In the genomic region with DNA sequence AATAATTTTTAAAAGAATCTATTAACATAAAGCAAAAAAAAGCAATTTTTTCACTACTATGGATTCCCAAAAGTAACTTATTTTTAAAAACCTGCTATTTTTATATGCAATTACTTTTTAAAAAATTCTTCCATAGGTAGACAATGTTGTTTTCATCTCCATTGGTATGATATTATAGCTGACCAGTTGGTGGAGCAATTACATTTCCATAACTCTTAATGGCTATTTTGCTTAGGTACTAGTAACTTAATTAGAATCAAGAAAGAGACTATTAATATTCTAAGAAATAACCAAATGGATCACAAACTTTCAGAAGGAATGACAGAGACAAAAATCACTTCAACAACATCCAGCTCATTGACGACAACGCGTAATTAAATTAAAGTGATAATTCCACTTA, we compare ENCODE assay signal across 17 cellular contexts.
DNase-seq lines count a peak whose midpoint lies in the region; ATAC-seq and TF ChIP-seq lines count a peak whose summit lies in the region.
"Had no signal": no experiment of that assay in that cellular context is flagged by ENCODE, and none has a peak within 500 bp of the region (broad histone marks: within the 10 kb centered on the region; RNA-seq: fewer than 3 reads in every experiment).

No MANE protein-coding gene starts in this region.

- no peak overlapping the region for H3K9ac ChIP-seq in adipocyte (ENCODE audit: low read length)

- H3K36me3 ChIP-seq in adipocyte (ENCODE audit: control insufficient read depth, insufficient read depth, low read length, severe bottlenecking), result no peaks in the 10 kb centered on the region
- no peaks in the 10 kb centered on the region for H3K36me3 ChIP-seq in right lobe of liver

- WGBS in right lobe of liver (ENCODE audit: insufficient coverage, low coverage, low lambda C conversion rate, missing lambda C conversion rate), result 84% methylated on average over 3 of the region's 3 CpGs

- H3K9me3 ChIP-seq in adipocyte (ENCODE audit: control insufficient read depth, low read length) (no peaks in the 10 kb centered on the region), right lobe of liver (no peaks in the 10 kb centered on the region)
- H3K9me3 ChIP-seq: psoas muscle had no signal

- no peak overlapping the region for H3K27ac ChIP-seq in right lobe of liver
- H3K27ac ChIP-seq: dorsolateral prefrontal cortex, psoas muscle had no signal

- intact Hi-C loops in right lobe of liver (cut with DNase I), result no loop called here
- intact Hi-C loops in sciatic nerve (cut with DNase I), result no loop called here

- H3K4me3 ChIP-seq in adipocyte (ENCODE audit: low read length), result no peak overlapping the region
- no peak overlapping the region for H3K4me3 ChIP-seq in right lobe of liver
- H3K4me3 ChIP-seq: dorsolateral prefrontal cortex, psoas muscle had no signal

- TF ChIP-seq CTCF in right lobe of liver (IDR thresholded peaks at IDR 0.05), result peak in 3 of 4 donors; percentile 6 to 19 (median 8)

- no peak for TF ChIP-seq POLR2A in right lobe of liver (IDR thresholded peaks at IDR 0.05)

- DNase-seq in NCI-H2107 treated with DMSO at 0.1 percent for 48 hours (lab: John Stamatoyannopoulos, UW; ENCODE audit: unreplicated experiment) (peak; percentile 89), NCI-H2107 (lab: John Stamatoyannopoulos, UW) (no peak), NCI-H1105 treated with DMSO at 0.1 percent for 48 hours (lab: John Stamatoyannopoulos, UW) (peak; percentile 41), adipocyte (ENCODE audit: low read depth) (peak; percentile 15), right lobe of liver (no peak), CD1c-positive myeloid dendritic cell (ENCODE audit: extremely low spot score) (no peak), sciatic nerve (ENCODE audit: low spot score) (no peak), COR-L47 (lab: John Stamatoyannopoulos, UW) (no peak)
- DNase-seq: activated CD4-positive, alpha-beta T cell treated with anti-CD3 and anti-CD28 coated beads, Interleukin-2, amount 50 U/mL, for 1 hour; activated naive CD4-positive, alpha-beta T cell treated with anti-CD3 and anti-CD28 coated beads, Interleukin-2, amount 10 ng/mL, durations not matched to agents 7 days and 5 days; activated T-cell treated with anti-CD3 and anti-CD28 coated beads, Interleukin-2, amount 50 U/mL, for 1 hour; dorsolateral prefrontal cortex; islet precursor cell; mesendoderm; psoas muscle; stimulated activated CD4-positive, alpha-beta T cell treated with anti-CD3 and anti-CD28 coated beads, Interleukin-12 subunit alpha, Interleukin-12 subunit beta, amount 100 ng/mL, for 4 hours; stimulated activated naive CD8-positive, alpha-beta T cell treated with anti-CD3 and anti-CD28 coated beads, Interleukin-15, amount 100 ng/mL, for 72 hours had no signal

- ATAC-seq in right lobe of liver (no peak), sciatic nerve (no peak)
- ATAC-seq: psoas muscle; stimulated activated naive CD8-positive, alpha-beta T cell treated with anti-CD3 and anti-CD28 coated beads, Interleukin-15, amount 100 ng/mL, for 72 hours had no signal

- H3K27me3 ChIP-seq in adipocyte (replicated peaks; ENCODE audit: control insufficient read depth, insufficient read depth, low read length) (peaks cover 3% of the 10 kb centered on the region), right lobe of liver (no peaks in the 10 kb centered on the region)

- peaks cover 5% of the 10 kb centered on the region for H3K4me1 ChIP-seq in adipocyte (ENCODE audit: control insufficient read depth, insufficient read depth, low read length)
- H3K4me1 ChIP-seq in right lobe of liver, result no peaks in the 10 kb centered on the region
- H3K4me1 ChIP-seq: psoas muscle had no signal

Comparison
In these comparisons a context has a peak if more than half of its experiments do, and no peak if none do; other contexts are left out.
1. DNase-seq: peak in NCI-H2107 treated with DMSO at 0.1 percent for 48 hours (single experiment), NCI-H1105 treated with DMSO at 0.1 percent for 48 hours (single experiment) and adipocyte (single experiment); none in NCI-H2107 (single experiment), right lobe of liver (0 of 3), CD1c-positive myeloid dendritic cell (single experiment), sciatic nerve (single experiment) and COR-L47 (single experiment).